Comparison of ENCODE assay signal across 1 cellular context in genomic region chr6:148857817-148858390, GRCh38.
TF ChIP-seq lines count a peak whose summit lies in the region.

No MANE protein-coding gene starts in this region.

TF ChIP-seq in GM23338, 12 proteins besides CTCF, POLR2A, EP300 and RAD21 (continued from another document):
- TF ChIP-seq ZNF462 (CRISPR knock-in tag; IDR thresholded peaks at IDR 0.05), result no peak
- TF ChIP-seq, protein P1, sequence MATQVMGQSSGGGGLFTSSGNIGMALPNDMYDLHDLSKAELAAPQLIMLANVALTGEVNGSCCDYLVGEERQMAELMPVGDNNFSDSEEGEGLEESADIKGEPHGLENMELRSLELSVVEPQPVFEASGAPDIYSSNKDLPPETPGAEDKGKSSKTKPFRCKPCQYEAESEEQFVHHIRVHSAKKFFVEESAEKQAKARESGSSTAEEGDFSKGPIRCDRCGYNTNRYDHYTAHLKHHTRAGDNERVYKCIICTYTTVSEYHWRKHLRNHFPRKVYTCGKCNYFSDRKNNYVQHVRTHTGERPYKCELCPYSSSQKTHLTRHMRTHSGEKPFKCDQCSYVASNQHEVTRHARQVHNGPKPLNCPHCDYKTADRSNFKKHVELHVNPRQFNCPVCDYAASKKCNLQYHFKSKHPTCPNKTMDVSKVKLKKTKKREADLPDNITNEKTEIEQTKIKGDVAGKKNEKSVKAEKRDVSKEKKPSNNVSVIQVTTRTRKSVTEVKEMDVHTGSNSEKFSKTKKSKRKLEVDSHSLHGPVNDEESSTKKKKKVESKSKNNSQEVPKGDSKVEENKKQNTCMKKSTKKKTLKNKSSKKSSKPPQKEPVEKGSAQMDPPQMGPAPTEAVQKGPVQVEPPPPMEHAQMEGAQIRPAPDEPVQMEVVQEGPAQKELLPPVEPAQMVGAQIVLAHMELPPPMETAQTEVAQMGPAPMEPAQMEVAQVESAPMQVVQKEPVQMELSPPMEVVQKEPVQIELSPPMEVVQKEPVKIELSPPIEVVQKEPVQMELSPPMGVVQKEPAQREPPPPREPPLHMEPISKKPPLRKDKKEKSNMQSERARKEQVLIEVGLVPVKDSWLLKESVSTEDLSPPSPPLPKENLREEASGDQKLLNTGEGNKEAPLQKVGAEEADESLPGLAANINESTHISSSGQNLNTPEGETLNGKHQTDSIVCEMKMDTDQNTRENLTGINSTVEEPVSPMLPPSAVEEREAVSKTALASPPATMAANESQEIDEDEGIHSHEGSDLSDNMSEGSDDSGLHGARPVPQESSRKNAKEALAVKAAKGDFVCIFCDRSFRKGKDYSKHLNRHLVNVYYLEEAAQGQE (IDR thresholded peaks at IDR 0.05; ENCODE audit: unreplicated experiment), result no peak
- no peak for TF ChIP-seq ZNF331 (CRISPR knock-in tag; IDR thresholded peaks at IDR 0.05; ENCODE audit: low read depth)
- no peak for TF ChIP-seq CREB1 (CRISPR knock-in tag; IDR thresholded peaks at IDR 0.05; ENCODE audit: low read depth)
- TF ChIP-seq EZH2phosphoT487 (IDR thresholded peaks at IDR 0.05; ENCODE audit: unreplicated experiment), result no peak
- no peak for TF ChIP-seq EZH2 (IDR thresholded peaks at IDR 0.05; ENCODE audit: low read depth, unreplicated experiment)
- no peak for TF ChIP-seq JUNB (IDR thresholded peaks at IDR 0.05; ENCODE audit: unreplicated experiment)
- TF ChIP-seq NANOG (IDR thresholded peaks at IDR 0.05; ENCODE audit: borderline replicate concordance), result no peak
